1 cellular context compared by ENCODE assay signal in the genomic region with DNA sequence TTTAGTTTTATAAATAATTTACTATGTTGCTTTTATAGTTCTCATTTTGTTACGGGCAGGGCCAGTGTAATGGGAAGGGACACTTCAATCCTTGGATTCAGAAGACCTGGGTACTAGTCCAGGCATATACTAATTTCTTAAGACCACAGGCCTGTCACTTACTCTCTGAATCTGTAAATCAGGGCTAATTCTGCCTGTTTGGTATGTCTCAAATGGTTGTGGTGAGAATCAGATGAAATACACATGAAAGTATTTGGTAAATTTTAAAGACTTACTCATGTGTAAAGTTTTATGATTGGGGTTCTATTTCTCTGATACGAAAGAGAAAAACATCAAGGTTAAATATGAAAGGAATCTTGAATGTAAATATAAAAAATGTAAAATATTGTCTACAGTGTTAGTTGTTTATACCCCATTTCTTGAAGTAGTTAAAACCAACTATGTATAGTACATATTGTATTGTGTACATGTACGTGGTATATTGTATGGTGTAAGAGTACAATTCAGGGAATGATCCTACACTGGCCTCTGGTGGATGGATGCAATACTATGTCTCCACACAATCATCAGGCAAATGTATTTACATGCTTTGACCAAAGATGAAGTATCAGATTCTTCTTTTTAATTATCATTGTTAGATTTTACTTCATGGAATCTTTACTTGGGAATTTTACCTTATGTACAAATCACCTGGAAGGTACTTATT.
TF ChIP-seq lines count a peak whose summit lies in the region.

No MANE protein-coding gene starts in this region.

TF ChIP-seq in WTC11, 78 proteins besides CTCF, POLR2A, EP300 and RAD21 (continued from another document):
- TF ChIP-seq ZNF219 (CRISPR knock-in tag; IDR thresholded peaks at IDR 0.05; ENCODE audit: borderline replicate concordance) = no peak
- no peak for TF ChIP-seq SMAD4 (CRISPR knock-in tag; IDR thresholded peaks at IDR 0.05)
- TF ChIP-seq ATF2 (CRISPR knock-in tag; IDR thresholded peaks at IDR 0.05; ENCODE audit: borderline replicate concordance, low read depth) = no peak
- TF ChIP-seq JUN (CRISPR knock-in tag; IDR thresholded peaks at IDR 0.05) = no peak
- no peak for TF ChIP-seq ZNF425 (CRISPR knock-in tag; conservative IDR thresholded peaks at IDR 0.05)
